Comparison of ENCODE assay signal across 1 cellular context in genomic region chr5:54766748-54767147, GRCh38.
TF ChIP-seq lines count a peak whose summit lies in the region.

No MANE protein-coding gene starts in this region.

TF ChIP-seq in H1, 55 proteins besides CTCF, POLR2A, EP300 and RAD21:
- TF ChIP-seq TAF1 (IDR thresholded peaks at IDR 0.05; ENCODE audit: low read depth, low read length): no peak
